Comparison of ENCODE assay signal across 1 cellular context in the genomic region with DNA sequence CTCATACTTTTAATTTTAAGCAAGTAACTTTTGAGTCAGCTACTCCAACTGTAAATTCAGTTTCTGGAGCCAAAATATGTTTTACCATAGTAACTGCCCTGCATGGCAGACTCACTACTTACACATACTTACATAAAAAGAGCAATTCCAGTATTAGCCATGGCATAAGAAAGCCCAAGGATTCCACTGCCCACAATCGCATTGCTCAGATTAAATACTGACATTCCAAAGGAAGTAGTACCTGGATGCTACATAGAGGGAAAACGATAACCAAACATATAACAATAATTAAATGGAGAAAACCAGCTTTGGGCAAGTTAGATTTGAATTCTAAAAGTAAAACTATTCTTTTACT.
TF ChIP-seq lines count a peak whose summit lies in the region.

No MANE protein-coding gene starts in this region.

TF ChIP-seq in H1, 55 proteins besides CTCF, POLR2A, EP300 and RAD21:
- TF ChIP-seq GABPA (IDR thresholded peaks at IDR 0.05; ENCODE audit: borderline replicate concordance, insufficient read depth, low read length) = no peak
- TF ChIP-seq NRF1 (IDR thresholded peaks at IDR 0.05; ENCODE audit: low read depth, low read length) = no peak
- no peak for TF ChIP-seq SRF (IDR thresholded peaks at IDR 0.05; ENCODE audit: low read depth, low read length)
- TF ChIP-seq CHD1 (IDR thresholded peaks at IDR 0.05; ENCODE audit: low read depth, low read length) = no peak
- no peak for TF ChIP-seq HDAC2 (IDR thresholded peaks at IDR 0.05; ENCODE audit: borderline replicate concordance in 1 of 2, low read depth in 2 of 2, low read length in 2 of 2)
- TF ChIP-seq BRCA1 (IDR thresholded peaks at IDR 0.05; ENCODE audit: low read depth, low read length) = no peak
- no peak for TF ChIP-seq ASH2L (IDR thresholded peaks at IDR 0.05; ENCODE audit: low read length)
- TF ChIP-seq EZH2 (IDR thresholded peaks at IDR 0.05; ENCODE audit: low read depth, low read length, severe bottlenecking) = no peak
- TF ChIP-seq CBX5 (IDR thresholded peaks at IDR 0.05; ENCODE audit: low read depth, low read length) = no peak
- no peak for TF ChIP-seq RFX5 (IDR thresholded peaks at IDR 0.05; ENCODE audit: borderline replicate concordance, low read depth, low read length)
- TF ChIP-seq, protein P1, sequence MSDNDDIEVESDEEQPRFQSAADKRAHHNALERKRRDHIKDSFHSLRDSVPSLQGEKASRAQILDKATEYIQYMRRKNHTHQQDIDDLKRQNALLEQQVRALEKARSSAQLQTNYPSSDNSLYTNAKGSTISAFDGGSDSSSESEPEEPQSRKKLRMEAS (IDR thresholded peaks at IDR 0.05) = no peak
- no peak for TF ChIP-seq ZNF274 (IDR thresholded peaks at IDR 0.05; ENCODE audit: borderline replicate concordance, extremely low read depth, low read length)
- no peak for TF ChIP-seq SIX5 (IDR thresholded peaks at IDR 0.05; ENCODE audit: low read depth, low read length)
- no peak for TF ChIP-seq CREB1 (IDR thresholded peaks at IDR 0.05)
- TF ChIP-seq RXRA (IDR thresholded peaks at IDR 0.05; ENCODE audit: insufficient read depth, low read depth, low read length) = no peak
- TF ChIP-seq KDM1A (IDR thresholded peaks at IDR 0.05; ENCODE audit: borderline replicate concordance, low read length) = no peak
- TF ChIP-seq EGR1 (IDR thresholded peaks at IDR 0.05; ENCODE audit: borderline replicate concordance, low read depth, low read length) = no peak
- TF ChIP-seq FOSL1 (IDR thresholded peaks at IDR 0.05; ENCODE audit: insufficient read depth, low read depth, low read length) = no peak
